ENCODE assay signal across 8 cellular contexts in the genomic region with DNA sequence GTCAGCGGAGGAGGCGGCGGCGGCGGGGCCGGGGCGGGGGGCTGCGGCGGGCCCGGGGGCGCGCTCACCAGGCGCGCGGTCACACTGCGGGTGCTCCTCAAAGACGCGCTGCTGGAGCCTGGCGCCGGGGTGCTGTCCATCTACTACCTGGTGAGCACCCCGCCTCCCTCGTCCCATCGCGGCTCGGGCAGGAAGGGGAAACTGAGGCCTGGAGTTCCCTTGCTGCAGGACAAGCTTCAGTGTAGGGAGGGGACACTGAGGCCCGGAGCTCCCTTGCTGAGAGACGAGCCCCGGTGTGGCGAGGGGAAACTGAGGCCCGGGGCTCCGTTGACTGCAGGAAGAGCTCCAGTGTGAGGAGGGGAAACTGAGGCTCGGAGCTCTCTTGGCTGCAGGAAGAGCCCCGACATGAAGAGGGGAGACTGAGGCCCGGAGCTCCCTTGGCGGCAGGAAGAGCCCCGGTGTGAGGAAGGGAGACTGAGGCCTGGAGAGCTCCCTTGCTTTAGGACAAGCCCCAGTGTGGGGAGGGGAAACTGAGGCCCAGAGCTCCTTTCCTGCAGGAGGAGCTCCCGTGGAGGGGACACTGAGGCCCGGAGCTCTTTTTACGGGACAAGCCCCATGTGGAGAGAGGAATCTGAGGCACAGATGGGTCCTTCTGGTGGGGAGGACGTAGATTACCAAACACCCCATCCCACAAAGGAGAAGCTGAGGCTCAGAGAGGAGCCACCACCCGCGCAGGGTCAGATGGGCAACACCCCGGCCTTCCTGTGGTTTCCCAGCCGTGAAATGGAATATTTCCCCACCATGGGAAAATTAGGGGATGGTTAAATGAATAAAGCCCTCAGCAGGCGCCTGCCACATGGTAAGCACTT. TPM values are rescaled to one million over a fixed set of nuclear protein-coding genes. Genes with fewer than 3 reads are reported as not detected.
A peak's percentile ranks its signal among the peaks of the same experiment; 100 is the strongest.
DNase-seq lines count a peak whose midpoint lies in the region; ATAC-seq and TF ChIP-seq lines count a peak whose summit lies in the region.

No MANE protein-coding gene starts in this region.

- H3K79me1 ChIP-seq in mesendoderm (ENCODE audit: low read length): peaks cover 2% of the 10 kb centered on the region

- no peaks in the 10 kb centered on the region for H3K36me3 ChIP-seq in mesendoderm (ENCODE audit: control insufficient read depth, insufficient read depth, low read length)

- no peak overlapping the region for H3K27ac Mint-ChIP-seq in stimulated activated naive CD8-positive, alpha-beta T cell treated with anti-CD3 and anti-CD28 coated beads, Interleukin-15, Interleukin-2, amounts not matched to agents 100 ng/mL and 50 ng/mL, for 24 hours

- no peak overlapping the region for H4K5ac ChIP-seq in mesendoderm (ENCODE audit: low read length)

- H3K4me1 Mint-ChIP-seq in stimulated activated naive CD8-positive, alpha-beta T cell treated with anti-CD3 and anti-CD28 coated beads, Interleukin-15, Interleukin-2, amounts not matched to agents 100 ng/mL and 50 ng/mL, for 24 hours (ENCODE audit: low read depth): peaks cover 23% of the 10 kb centered on the region

- H2BK5ac ChIP-seq in mesendoderm (ENCODE audit: low read length): no peak overlapping the region

- in situ Hi-C loops in astrocyte of the spinal cord (cut with HindIII; ENCODE audit: low sequenced_read_pairs): no loop called here

- no peak overlapping the region for H3K27ac ChIP-seq in mesendoderm (ENCODE audit: low read depth, low read length)

- H2BK120ac ChIP-seq in mesendoderm (ENCODE audit: low read depth, low read length): no peak overlapping the region

- TF ChIP-seq CTCF in astrocyte of the spinal cord (IDR thresholded peaks at IDR 0.05; ENCODE audit: low read depth, low read length): no peak

- no peak overlapping the region for H3K4ac ChIP-seq in mesendoderm (ENCODE audit: low read depth, low read length)

- no peaks in the 10 kb centered on the region for H3K79me2 ChIP-seq in mesendoderm (ENCODE audit: control insufficient read depth, insufficient read depth, low read length)

- H3K4me3 ChIP-seq in astrocyte of the spinal cord (ENCODE audit: low read depth, low read length): peak overlapping the region; percentile 71
- peak overlapping the region; percentile 24 for H3K4me3 ChIP-seq in mesendoderm (ENCODE audit: low read length)

- DNase-seq in stimulated activated naive CD8-positive, alpha-beta T cell treated with anti-CD3 and anti-CD28 coated beads, Interleukin-15, Interleukin-2, amounts not matched to agents 100 U/mL and 50 U/mL, for 24 hours: no peak
- DNase-seq in astrocyte of the spinal cord (ENCODE audit: low read depth, low spot score): no peak
- DNase-seq in mesendoderm: no peak
- DNase-seq in cerebellar nuclear complex (lab: John Stamatoyannopoulos, UW): no peak
- no peak for DNase-seq in glomerular visceral epithelial cell (ENCODE audit: extremely low spot score)
- DNase-seq in DMS79 treated with DMSO at 0.1 percent for 48 hours (lab: John Stamatoyannopoulos, UW): no peak

- peaks cover 16% of the 10 kb centered on the region for H3K36me3 Mint-ChIP-seq in stimulated activated naive CD8-positive, alpha-beta T cell treated with anti-CD3 and anti-CD28 coated beads, Interleukin-15, Interleukin-2, amounts not matched to agents 100 ng/mL and 50 ng/mL, for 24 hours (ENCODE audit: low read depth)

- H3K4me2 ChIP-seq in mesendoderm (ENCODE audit: low read length): peak overlapping the region; percentile 71

- H2BK15ac ChIP-seq in mesendoderm (replicated peaks; ENCODE audit: low read depth): no peak overlapping the region

- no peaks in the 10 kb centered on the region for H3K4me1 ChIP-seq in mesendoderm (ENCODE audit: control insufficient read depth, low read depth, low read length)

- H3K18ac ChIP-seq in mesendoderm (ENCODE audit: low read length): peak overlapping the region; percentile 60

- H2AK5ac ChIP-seq in mesendoderm (ENCODE audit: low read length): no peak overlapping the region

- H3K23ac ChIP-seq in mesendoderm (ENCODE audit: low read length): no peak overlapping the region

- peak overlapping the region; percentile 91 for H3K56ac ChIP-seq in mesendoderm (ENCODE audit: low read length)

- peak overlapping the region; percentile 79 for H3K9ac ChIP-seq in mesendoderm (ENCODE audit: low read length)

- H3K27me3 ChIP-seq in mesendoderm (ENCODE audit: insufficient read depth, low read length, poor library complexity): no peaks in the 10 kb centered on the region

- H4K8ac ChIP-seq in mesendoderm (ENCODE audit: low read depth, low read length): no peak overlapping the region

- no peaks in the 10 kb centered on the region for H3K9me3 Mint-ChIP-seq in stimulated activated naive CD8-positive, alpha-beta T cell treated with anti-CD3 and anti-CD28 coated beads, Interleukin-15, Interleukin-2, amounts not matched to agents 100 ng/mL and 50 ng/mL, for 24 hours

- H3K27me3 Mint-ChIP-seq in stimulated activated naive CD8-positive, alpha-beta T cell treated with anti-CD3 and anti-CD28 coated beads, Interleukin-15, Interleukin-2, amounts not matched to agents 100 ng/mL and 50 ng/mL, for 24 hours: no peaks in the 10 kb centered on the region

- ATAC-seq in stimulated activated naive CD8-positive, alpha-beta T cell treated with anti-CD3 and anti-CD28 coated beads, Interleukin-15, Interleukin-2, amounts not matched to agents 100 U/mL and 50 U/mL, for 24 hours: no peak
- no peak for ATAC-seq in GM18861 (IDR thresholded peaks at IDR 0.05; ENCODE audit: unreplicated experiment)

- H3K4me3 Mint-ChIP-seq in stimulated activated naive CD8-positive, alpha-beta T cell treated with anti-CD3 and anti-CD28 coated beads, Interleukin-15, Interleukin-2, amounts not matched to agents 100 ng/mL and 50 ng/mL, for 24 hours: peak overlapping the region; percentile 77

- no CpG with 5 or more reads among the region's 45 CpGs for WGBS in mesendoderm (ENCODE audit: extremely low coverage, insufficient coverage, low lambda C conversion rate)

RNA-seq across cellular contexts. Expression of a gene that starts 0.7 kb away (rescaled TPM):
- 10.3 TPM for polyA plus RNA-seq in mesendoderm (2013, experiment 1 of 2)
- 10.5 TPM for polyA plus RNA-seq in mesendoderm (2013, experiment 2 of 2)

RNA-seq across cellular contexts. Expression of a gene that starts 5.5 kb away (rescaled TPM):
- polyA plus RNA-seq in mesendoderm (2013, experiment 1 of 2): 29.0 TPM
- 28.2 TPM for polyA plus RNA-seq in mesendoderm (2013, experiment 2 of 2)

RNA-seq across cellular contexts. Expression of a gene that starts 39.7 kb away (rescaled TPM):
- polyA plus RNA-seq in mesendoderm (2013, experiment 1 of 2): 18.6 TPM
- polyA plus RNA-seq in mesendoderm (2013, experiment 2 of 2): 18.3 TPM

RNA-seq across cellular contexts. Expression of a gene that starts 41.9 kb away (rescaled TPM):
- 0.18 TPM for polyA plus RNA-seq in mesendoderm (2013, experiment 1 of 2)
- polyA plus RNA-seq in mesendoderm (2013, experiment 2 of 2): 0.25 TPM

RNA-seq across cellular contexts. Expression of a gene that starts 56.3 kb away (rescaled TPM):
- polyA plus RNA-seq in mesendoderm (2013, experiment 1 of 2): 103 TPM
- 105 TPM for polyA plus RNA-seq in mesendoderm (2013, experiment 2 of 2)
